ENCODE assay signal across 22 cellular contexts in the genomic region with DNA sequence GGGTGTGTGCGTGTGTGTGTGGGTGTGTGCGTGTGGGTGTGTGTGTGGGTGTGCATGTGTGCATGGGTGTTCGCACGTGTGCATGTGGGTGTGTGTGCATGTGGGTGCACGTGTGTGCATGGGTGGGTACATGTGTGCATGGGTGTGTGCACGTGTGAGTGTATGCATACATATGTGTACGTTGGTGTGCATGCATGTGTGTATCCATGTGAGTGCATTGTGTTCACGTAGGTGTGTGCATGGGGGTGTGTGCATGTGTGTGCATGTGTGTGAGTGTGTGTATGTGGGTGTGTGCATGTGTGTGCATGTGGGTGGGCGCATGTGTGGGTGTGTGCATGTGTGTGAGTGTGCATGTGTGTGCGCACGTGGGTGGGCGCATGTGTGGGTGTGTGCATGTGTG. TPM values are rescaled to one million over a fixed set of nuclear protein-coding genes. Genes with fewer than 3 reads are reported as not detected.
"Had no signal": no experiment of that assay in that cellular context is flagged by ENCODE, and none has a peak within 500 bp of the region (broad histone marks: within the 10 kb centered on the region; RNA-seq: fewer than 3 reads in every experiment).

No MANE protein-coding gene starts in this region.

- ATAC-seq: body of pancreas, left cardiac atrium had no signal

- FAIRE-seq: frontal cortex had no signal

- H3K9me3 Mint-ChIP-seq: activated naive CD4-positive, alpha-beta T cell treated with anti-CD3 and anti-CD28 coated beads, Interleukin-2, amount 10 ng/mL, durations not matched to agents 7 days and 5 days; central memory CD8-positive, alpha-beta T cell; immature natural killer cell; naive B cell; T-helper 2 cell treated with Interferon-gamma antibody and Interleukin-4, amounts not matched to agents 5 μg/mL and 100 μg/mL, for 36 hours; type B pancreatic cell had no signal

- H3K27ac Mint-ChIP-seq: activated naive CD4-positive, alpha-beta T cell treated with anti-CD3 and anti-CD28 coated beads, Interleukin-2, amount 10 ng/mL, durations not matched to agents 7 days and 5 days; immature natural killer cell; naive B cell; progenitor cell of endocrine pancreas; T-helper 2 cell treated with Interferon-gamma antibody and Interleukin-4, amounts not matched to agents 5 μg/mL and 100 μg/mL, for 36 hours; type B pancreatic cell had no signal

- H3K9me3 ChIP-seq: body of pancreas, heart left ventricle, right atrium auricular region had no signal

- DNase-seq: activated CD4-positive, alpha-beta T cell treated with anti-CD3 and anti-CD28 coated beads, Interleukin-2, amount 50 U/mL, for 1 hour; activated naive CD4-positive, alpha-beta T cell treated with anti-CD3 and anti-CD28 coated beads, Interleukin-2, amount 10 ng/mL, durations not matched to agents 7 days and 5 days; amygdala; effector CD8-positive, alpha-beta T cell; heart left ventricle; immature natural killer cell; left cardiac atrium; naive B cell; occipital lobe; stimulated activated CD4-positive, alpha-beta T cell treated with anti-CD3 and anti-CD28 coated beads, Interleukin-15, amount 100 ng/mL, for 24 hours; stimulated activated CD4-positive, alpha-beta T cell treated with anti-CD3 and anti-CD28 coated beads, Interleukin-4, amount 100 ng/mL, for 1 hour; stimulated activated naive CD4-positive, alpha-beta T cell had no signal

- H3K27me3 ChIP-seq: body of pancreas, right atrium auricular region had no signal

- H3K36me3 Mint-ChIP-seq: activated naive CD4-positive, alpha-beta T cell treated with anti-CD3 and anti-CD28 coated beads, Interleukin-2, amount 10 ng/mL, durations not matched to agents 7 days and 5 days; type B pancreatic cell had no signal

- H3K27ac ChIP-seq: body of pancreas, coronary artery, heart left ventricle, right atrium auricular region had no signal

- H3K36me3 ChIP-seq: heart left ventricle, right atrium auricular region had no signal

- H3K4me3 ChIP-seq: body of pancreas, coronary artery, heart left ventricle, right atrium auricular region had no signal

- H3K4me3 Mint-ChIP-seq: activated naive CD4-positive, alpha-beta T cell treated with anti-CD3 and anti-CD28 coated beads, Interleukin-2, amount 10 ng/mL, durations not matched to agents 7 days and 5 days; central memory CD8-positive, alpha-beta T cell; immature natural killer cell; naive B cell; T-helper 2 cell treated with Interferon-gamma antibody and Interleukin-4, amounts not matched to agents 5 μg/mL and 100 μg/mL, for 36 hours; type B pancreatic cell had no signal

RNA-seq across cellular contexts. Expression of gene APOBEC3A, which starts 19.9 kb away (rescaled TPM):
- total RNA-seq: body of pancreas, fibroblast of lung, frontal cortex, lung microvascular endothelial cell, occipital lobe, progenitor cell of endocrine pancreas had no signal
- polyA plus RNA-seq: fibroblast of lung, immature natural killer cell had no signal

RNA-seq across cellular contexts. Expression of gene APOBEC3B, which starts 44.6 kb away (rescaled TPM):
- total RNA-seq: frontal cortex, occipital lobe had no signal
